Comparison of ENCODE assay signal across 9 cellular contexts in genomic region chr20:19628570-19629134, GRCh38.
A peak's percentile ranks its signal among the peaks of the same experiment; 100 is the strongest.
DNase-seq lines count a peak whose midpoint lies in the region; ATAC-seq and TF ChIP-seq lines count a peak whose summit lies in the region.
"Had no signal": no experiment of that assay in that cellular context is flagged by ENCODE, and none has a peak within 500 bp of the region (broad histone marks: within the 10 kb centered on the region; RNA-seq: fewer than 3 reads in every experiment).

No MANE protein-coding gene starts in this region.

- TF ChIP-seq CTCF in Loucy (conservative IDR thresholded peaks at IDR 0.05; ENCODE audit: low read length) (peak; percentile 83), chondrocyte (IDR thresholded peaks at IDR 0.05) (peak; percentile 80), right lobe of liver (IDR thresholded peaks at IDR 0.05) (peak; percentile 57 to 78 (median 72)), testis (IDR thresholded peaks at IDR 0.05) (peak in 2 of 3 experiments; percentile 25 to 65)

- no peak overlapping the region for H3K4me3 Mint-ChIP-seq in chondrocyte (ENCODE audit: unreplicated experiment)
- H3K4me3 Mint-ChIP-seq: T-helper 1 cell treated with Interleukin-12 subunit alpha and Interleukin-12 subunit beta and Interleukin-4 antibody, amounts not matched to agents 30 μg/mL and 1 μg/mL, for 36 hours had no signal

- no peak overlapping the region for H2AFZ ChIP-seq in Loucy (ENCODE audit: low read length)

- ATAC-seq in GM19395 (IDR thresholded peaks at IDR 0.05; ENCODE audit: unreplicated experiment) = peak; percentile 80
- peak; percentile 94 to 98 (median 95) for ATAC-seq in right lobe of liver
- no peak for ATAC-seq in aorta (ENCODE audit: low FRiP score)

- H3K36me3 ChIP-seq in Loucy (ENCODE audit: insufficient read depth, low read length) = no peaks in the 10 kb centered on the region
- H3K36me3 ChIP-seq in right lobe of liver = no peaks in the 10 kb centered on the region
- H3K36me3 ChIP-seq in testis (ENCODE audit: low read depth, missing control alignments) = no peaks in the 10 kb centered on the region
- H3K36me3 ChIP-seq in aorta (ENCODE audit: control insufficient read depth in 1 of 2, insufficient read depth in 2 of 2, low read length in 1 of 2) = peaks cover 0 to 3% of the 10 kb centered on the region in 2 donors

- intact Hi-C loops in right lobe of liver (cut with DNase I) = no loop called here
- intact Hi-C loops in testis (cut with DNase I; ENCODE audit: low total_unique reads) = no loop called here
- intact Hi-C loops in aorta (cut with DNase I) = no loop called here

- TF ChIP-seq POLR2A in right lobe of liver (IDR thresholded peaks at IDR 0.05) = no peak
- no peak for TF ChIP-seq POLR2A in testis (IDR thresholded peaks at IDR 0.05)

- no peaks in the 10 kb centered on the region for H3K4me1 Mint-ChIP-seq in chondrocyte (ENCODE audit: low read depth)

- no peaks in the 10 kb centered on the region for H4K20me1 ChIP-seq in Loucy (ENCODE audit: insufficient read depth, low read length, poor library complexity, severe bottlenecking)

- peak; percentile 74 for DNase-seq in COLO829 (ENCODE audit: low spot score)
- peak; percentile 70 for DNase-seq in RPMI8226
- no peak for DNase-seq in chondrocyte (ENCODE audit: low spot score)
- DNase-seq in right lobe of liver = peak in 2 of 3 donors; percentile 20 to 76
- DNase-seq in testis = peak; percentile 71
- no peak for DNase-seq in aorta

- H3K9ac ChIP-seq in Loucy (ENCODE audit: low read depth, low read length, poor library complexity, severe bottlenecking) = no peak overlapping the region

- no peaks in the 10 kb centered on the region for H3K79me2 ChIP-seq in Loucy (ENCODE audit: insufficient read depth, low read length)

- no peak overlapping the region for H3K27ac ChIP-seq in right lobe of liver
- H3K27ac ChIP-seq in testis = no peak overlapping the region
- H3K27ac ChIP-seq in aorta (ENCODE audit: low read depth in 1 of 2, low read length in 2 of 2) = no peak overlapping the region

- H3K27me3 Mint-ChIP-seq in chondrocyte (ENCODE audit: low read depth) = peaks cover 4% of the 10 kb centered on the region

- peaks cover 21% of the 10 kb centered on the region for H3K9me3 Mint-ChIP-seq in chondrocyte (ENCODE audit: low read depth)

- H3F3A ChIP-seq in Loucy (ENCODE audit: low read depth) = no peaks in the 10 kb centered on the region

- H3K27ac Mint-ChIP-seq in chondrocyte (ENCODE audit: unreplicated experiment) = no peak overlapping the region
- H3K27ac Mint-ChIP-seq: T-helper 1 cell treated with Interleukin-12 subunit alpha and Interleukin-12 subunit beta and Interleukin-4 antibody, amounts not matched to agents 30 μg/mL and 1 μg/mL, for 36 hours had no signal

- no peaks in the 10 kb centered on the region for H3K9me2 ChIP-seq in Loucy (replicated peaks; ENCODE audit: low read depth, low read length)

- no peaks in the 10 kb centered on the region for H3K9me3 ChIP-seq in Loucy (ENCODE audit: insufficient read depth, low read depth, low read length)
- no peaks in the 10 kb centered on the region for H3K9me3 ChIP-seq in right lobe of liver
- H3K9me3 ChIP-seq in testis = no peaks in the 10 kb centered on the region
- H3K9me3 ChIP-seq in aorta (ENCODE audit: control insufficient read depth, low read length) = no peaks in the 10 kb centered on the region

- WGBS in right lobe of liver (ENCODE audit: insufficient coverage, low coverage, low lambda C conversion rate, missing lambda C conversion rate) = 53% methylated on average over 2 of the region's 2 CpGs
- 90 to 100% methylated on average over 1 of the region's 2 CpGs for WGBS in testis, 2 donors
- WGBS in aorta, 2 donors = 46 to 87% methylated on average over 2 of the region's 2 CpGs

- H3K4me3 ChIP-seq in Loucy (ENCODE audit: low read length, poor library complexity, severe bottlenecking) (no peak overlapping the region), right lobe of liver (no peak overlapping the region), testis (no peak overlapping the region), aorta (ENCODE audit: low read length in 2 of 2) (no peak overlapping the region)

- peaks cover 2% of the 10 kb centered on the region for H3K36me3 Mint-ChIP-seq in chondrocyte (ENCODE audit: low read depth)

- H3K27me3 ChIP-seq in Loucy (ENCODE audit: insufficient read depth, low read length, poor library complexity, severe bottlenecking) (no peaks in the 10 kb centered on the region), right lobe of liver (no peaks in the 10 kb centered on the region), testis (no peaks in the 10 kb centered on the region), aorta (ENCODE audit: control insufficient read depth in 1 of 2, insufficient read depth in 2 of 2, low read length in 1 of 2) (no peaks in the 10 kb centered on the region)

- no peak overlapping the region for H3K4me2 ChIP-seq in Loucy (ENCODE audit: low read depth, low read length, poor library complexity, severe bottlenecking)

- H3K4me1 ChIP-seq in Loucy (ENCODE audit: insufficient read depth, low read length, poor library complexity, severe bottlenecking) (no peaks in the 10 kb centered on the region), right lobe of liver (no peaks in the 10 kb centered on the region), testis (no peaks in the 10 kb centered on the region), aorta (ENCODE audit: control insufficient read depth in 1 of 2, insufficient read depth in 2 of 2, low read length in 2 of 2) (no peaks in the 10 kb centered on the region)

Comparison
In these comparisons a context has a peak if more than half of its experiments do, and no peak if none do; other contexts are left out.
1. DNase-seq: peak in COLO829 (single experiment), RPMI8226 (single experiment), right lobe of liver (2 of 3) and testis (single experiment); none in chondrocyte (single experiment) and aorta (0 of 2).
2. Peak in every context shown above with its lines, with median percentiles within 50 percentile points of each other: CTCF ChIP-seq.